1 cellular context compared by ENCODE assay signal in genomic region chr12:28242888-28243633, GRCh38.
TF ChIP-seq lines count a peak whose summit lies in the region.

No MANE protein-coding gene starts in this region.

TF ChIP-seq in endothelial cell of umbilical vein, 7 proteins besides CTCF, POLR2A, EP300 and RAD21 (continued from another document):
- TF ChIP-seq EZH2 (IDR thresholded peaks at IDR 0.05; ENCODE audit: borderline replicate concordance, low read depth, low read length, severe bottlenecking) (no peak), GATA2 (IDR thresholded peaks at IDR 0.05; ENCODE audit: insufficient read depth, insufficient read length, low read depth, low read length) (peak; percentile 74), FOS (IDR thresholded peaks at IDR 0.05; ENCODE audit: borderline replicate concordance, insufficient read depth, low read length) (peak; percentile 56), JUN (IDR thresholded peaks at IDR 0.05; ENCODE audit: borderline replicate concordance, insufficient read depth, insufficient read length, low read depth) (no peak)
